13 cellular contexts compared by ENCODE assay signal in genomic region chr20:48933017-48933766, GRCh38. TPM values are rescaled to one million over a fixed set of nuclear protein-coding genes. Genes with fewer than 3 reads are reported as not detected.
A peak's percentile ranks its signal among the peaks of the same experiment; 100 is the strongest.
DNase-seq lines count a peak whose midpoint lies in the region; ATAC-seq, FAIRE-seq and TF ChIP-seq lines count a peak whose summit lies in the region.
"Had no signal": no experiment of that assay in that cellular context is flagged by ENCODE, and none has a peak within 500 bp of the region (broad histone marks: within the 10 kb centered on the region; RNA-seq: fewer than 3 reads in every experiment).

No MANE protein-coding gene starts in this region.

- CTCF ChIA-PET in activated CD8-positive, alpha-beta T cell treated with anti-CD3 and anti-CD28 coated beads for 36 hours (lab: Charles Lee), result no interaction called here

- H3K9me3 Mint-ChIP-seq in activated CD8-positive, alpha-beta T cell treated with anti-CD3 and anti-CD28 coated beads for 36 hours, result no peaks in the 10 kb centered on the region

- no peak for TF ChIP-seq POLR2A in upper lobe of left lung (IDR thresholded peaks at IDR 0.05)

- H3K9me1 ChIP-seq in keratinocyte (ENCODE audit: control insufficient read depth, extremely low read depth, insufficient read depth, low read length), result no peaks in the 10 kb centered on the region

- no peak overlapping the region for H3K9ac ChIP-seq in keratinocyte (ENCODE audit: control insufficient read depth, extremely low read depth, insufficient read depth, low read length)

- H3K27me3 ChIP-seq in keratinocyte (ENCODE audit: control insufficient read depth, extremely low read depth, insufficient read depth, low read length) (no peaks in the 10 kb centered on the region), upper lobe of left lung (no peaks in the 10 kb centered on the region)
- H3K27me3 ChIP-seq: stomach had no signal

- no peak for FAIRE-seq in RCC 7860 (lab: Jason Lieb, UNC)
- FAIRE-seq in keratinocyte (lab: Jason Lieb, UNC), result no peak
- FAIRE-seq: G401.6 had no signal

- dilution Hi-C loops in keratinocyte (cut with MboI; ENCODE audit: extremely low pct_ligation_motif_present, low sequenced_read_pairs), result no loop called here

- 81 to 87% methylated on average over 15 of the region's 15 CpGs for WGBS in upper lobe of left lung, 2 donors

- H3K9me3 ChIP-seq in keratinocyte (ENCODE audit: control insufficient read depth, low read depth, low read length) (no peaks in the 10 kb centered on the region), upper lobe of left lung (no peaks in the 10 kb centered on the region)
- H3K9me3 ChIP-seq: stomach had no signal

- H3K27ac ChIP-seq in keratinocyte (ENCODE audit: control insufficient read depth, insufficient read depth, low read length) (no peak overlapping the region), upper lobe of left lung (no peak overlapping the region)

- H3K4me3 Mint-ChIP-seq in activated CD8-positive, alpha-beta T cell treated with anti-CD3 and anti-CD28 coated beads for 36 hours, result no peak overlapping the region
- H3K4me3 Mint-ChIP-seq: activated CD8-positive, alpha-beta T cell treated with anti-CD3 and anti-CD28 coated beads, Interleukin-2, amount 10 ng/mL, durations not matched to agents 7 days and 5 days had no signal

- H3K4me2 ChIP-seq in keratinocyte (ENCODE audit: control insufficient read depth, extremely low read depth, insufficient read depth, low read depth, low read length), result no peak overlapping the region

- H4K20me1 ChIP-seq in keratinocyte (ENCODE audit: control insufficient read depth, extremely low read depth, insufficient read depth, low read length), result peaks cover 28% of the 10 kb centered on the region

- peak in 2 of 3 experiments; percentile 20 to 33 for TF ChIP-seq CTCF in keratinocyte (optimal IDR thresholded peaks at IDR 0.05 in 1 of 3, IDR thresholded peaks at IDR 0.05 in 1 of 3, conservative IDR thresholded peaks at IDR 0.05 in 1 of 3; ENCODE audit: extremely low read depth in 1 of 3, insufficient read depth in 2 of 3, low read length in 3 of 3)
- no peak for TF ChIP-seq CTCF in upper lobe of left lung (IDR thresholded peaks at IDR 0.05)
- TF ChIP-seq CTCF in activated CD8-positive, alpha-beta T cell treated with anti-CD3 and anti-CD28 coated beads for 36 hours (IDR thresholded peaks at IDR 0.05), result no peak

- ATAC-seq in upper lobe of left lung (ENCODE audit: low FRiP score in 2 of 2), result peak; percentile 56 to 86
- no peak for ATAC-seq in activated CD8-positive, alpha-beta T cell treated with anti-CD3 and anti-CD28 coated beads for 36 hours
- no peak for ATAC-seq in GM21381 (IDR thresholded peaks at IDR 0.05; ENCODE audit: unreplicated experiment)
- ATAC-seq: activated CD8-positive, alpha-beta T cell treated with anti-CD3 and anti-CD28 coated beads, Interleukin-2, amount 10 ng/mL, durations not matched to agents 7 days and 5 days had no signal

- no peak overlapping the region for H2AFZ ChIP-seq in keratinocyte (ENCODE audit: control insufficient read depth, low read length)

- TF ChIP-seq EP300 in upper lobe of left lung (IDR thresholded peaks at IDR 0.05), result peak in 1 of 4 donors; percentile 42

- intact Hi-C loops in activated CD8-positive, alpha-beta T cell treated with anti-CD3 and anti-CD28 coated beads for 36 hours (cut with micrococcal nuclease), result no loop called here

- H3K4me1 Mint-ChIP-seq in activated CD8-positive, alpha-beta T cell treated with anti-CD3 and anti-CD28 coated beads for 36 hours (ENCODE audit: low read depth), result peaks cover 28% of the 10 kb centered on the region

- H3K36me3 ChIP-seq in keratinocyte (ENCODE audit: control insufficient read depth in 2 of 2, extremely low read depth in 1 of 2, insufficient read depth in 2 of 2, low read length in 2 of 2), result no peaks in the 10 kb centered on the region
- H3K36me3 ChIP-seq in upper lobe of left lung, result no peaks in the 10 kb centered on the region
- H3K36me3 ChIP-seq: stomach had no signal

- H3K4me1 ChIP-seq in keratinocyte (ENCODE audit: control insufficient read depth, extremely low read depth, insufficient read depth, low read length) (peaks cover 4% of the 10 kb centered on the region), upper lobe of left lung (peaks cover 7 to 39% (median 31%) of the 10 kb centered on the region in 4 donors)

- H3K36me3 Mint-ChIP-seq in activated CD8-positive, alpha-beta T cell treated with anti-CD3 and anti-CD28 coated beads for 36 hours (ENCODE audit: low read depth), result peaks cover 5% of the 10 kb centered on the region

- H3K27me3 Mint-ChIP-seq in activated CD8-positive, alpha-beta T cell treated with anti-CD3 and anti-CD28 coated beads for 36 hours, result no peaks in the 10 kb centered on the region

- DNase-seq in NCI-H345 (lab: John Stamatoyannopoulos, UW) (peak; percentile 50), NCI-H345 treated with DMSO at 0.1 percent for 48 hours (lab: John Stamatoyannopoulos, UW; ENCODE audit: unreplicated experiment) (no peak), RCC 7860 (ENCODE audit: low spot score) (peak; percentile 51), keratinocyte (ENCODE audit: low read depth, low spot score) (no peak), upper lobe of left lung (peak in 1 of 2 donors; percentile 87), ureter (ENCODE audit: low spot score) (no peak)
- DNase-seq in activated CD8-positive, alpha-beta T cell treated with anti-CD3 and anti-CD28 coated beads for 36 hours, result no peak
- DNase-seq: activated CD8-positive, alpha-beta T cell treated with anti-CD3 and anti-CD28 coated beads, Interleukin-2, amount 10 ng/mL, durations not matched to agents 7 days and 5 days; NCI-H1436 treated with DMSO at 0.1 percent for 48 hours; stimulated activated CD4-positive, alpha-beta T cell treated with anti-CD3 and anti-CD28 coated beads, Interleukin-2, amount 100 ng/mL, for 24 hours; stomach had no signal

- POLR2A ChIA-PET in activated CD8-positive, alpha-beta T cell treated with anti-CD3 and anti-CD28 coated beads for 36 hours (lab: Charles Lee), result no interaction called here

- H3K79me2 ChIP-seq in keratinocyte (ENCODE audit: control insufficient read depth, insufficient read depth, low read length), result peaks cover 69% of the 10 kb centered on the region

- no peak overlapping the region for H3K4me3 ChIP-seq in keratinocyte (ENCODE audit: control insufficient read depth in 2 of 3, extremely low read depth in 1 of 3, insufficient read depth in 2 of 3, low read depth in 1 of 3, low read length in 3 of 3)
- no peak overlapping the region for H3K4me3 ChIP-seq in upper lobe of left lung
- H3K4me3 ChIP-seq: stomach had no signal

- no peak overlapping the region for H3K27ac Mint-ChIP-seq in activated CD8-positive, alpha-beta T cell treated with anti-CD3 and anti-CD28 coated beads for 36 hours
- H3K27ac Mint-ChIP-seq: activated CD8-positive, alpha-beta T cell treated with anti-CD3 and anti-CD28 coated beads, Interleukin-2, amount 10 ng/mL, durations not matched to agents 7 days and 5 days had no signal

RNA-seq across cellular contexts. Expression of gene ARFGEF2, which starts 11.7 kb away (rescaled TPM):
- polyA plus RNA-seq in keratinocyte, result 14.8 to 19.2 TPM (median 16.0 TPM) in 3 replicates
- polyA plus RNA-seq in keratinocyte (2011; ENCODE audit: low read depth), result 14.3 TPM
- 9.2 and 13.4 TPM in 2 replicates for polyA plus RNA-seq in keratinocyte (2011; cell fraction: cytosol; rRNA removed)
- 19.7 and 23.6 TPM in 2 replicates for polyA plus RNA-seq in keratinocyte (2011; cell fraction: nucleus; rRNA removed)
- polyA plus RNA-seq in keratinocyte (2012; ENCODE audit: low replicate concordance), result 11.0 and 13.2 TPM in 2 replicates
- 28.4 to 76.2 TPM (median 39.1 TPM) in 3 replicates for polyA minus RNA-seq in keratinocyte
- 19.6 TPM for polyA minus RNA-seq in keratinocyte (2011; cell fraction: cytosol; rRNA and poly(A)+ RNA removed)
- polyA minus RNA-seq in keratinocyte (2011; cell fraction: nucleus; rRNA and poly(A)+ RNA removed), result 36.6 and 52.2 TPM in 2 replicates
- total RNA-seq in upper lobe of left lung, result 10 to 100 TPM; 22.4 to 94.3 (median 32.2) TPM
- total RNA-seq in activated CD8-positive, alpha-beta T cell treated with anti-CD3 and anti-CD28 coated beads for 36 hours, result 10 to 100 TPM; 20.5 to 22.7 TPM
- total RNA-seq in ureter, result 52.1 TPM

Comparison
In these comparisons a context has a peak if more than half of its experiments do, and no peak if none do; other contexts are left out.
1. DNase-seq: peak in NCI-H345 (single experiment) and RCC 7860 (single experiment); none in NCI-H345 treated with DMSO at 0.1 percent for 48 hours (single experiment), keratinocyte (single experiment), activated CD8-positive, alpha-beta T cell treated with anti-CD3 and anti-CD28 coated beads for 36 hours (single experiment) and ureter (single experiment).
2. CTCF ChIP-seq: peak in keratinocyte (2 of 3); none in upper lobe of left lung (0 of 6) and activated CD8-positive, alpha-beta T cell treated with anti-CD3 and anti-CD28 coated beads for 36 hours (single experiment).
3. ATAC-seq: peak in upper lobe of left lung (2 of 2); none in activated CD8-positive, alpha-beta T cell treated with anti-CD3 and anti-CD28 coated beads for 36 hours (single experiment) and GM21381 (single experiment).